In the genomic region with DNA sequence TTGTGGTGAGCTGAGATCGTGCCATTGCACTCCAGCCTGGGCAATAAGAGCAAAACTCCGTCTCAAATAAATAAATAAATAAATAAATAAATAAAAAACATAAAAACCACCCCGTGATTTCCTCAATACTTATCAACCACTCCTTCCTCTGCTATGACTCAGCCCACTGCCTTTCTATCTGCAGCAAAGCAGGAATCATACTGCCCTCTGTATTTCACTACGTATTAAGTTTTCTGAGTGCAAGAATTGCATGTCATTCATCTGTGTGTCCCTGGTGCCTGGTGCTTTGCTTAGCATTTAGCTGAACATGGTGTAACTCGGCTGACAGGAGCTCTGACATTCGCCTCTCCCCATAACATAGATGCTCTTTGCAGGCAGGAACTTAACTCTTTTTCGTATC, we compare ENCODE assay signal across 19 cellular contexts.
"Had no signal": no experiment of that assay in that cellular context is flagged by ENCODE, and none has a peak within 500 bp of the region (broad histone marks: within the 10 kb centered on the region; RNA-seq: fewer than 3 reads in every experiment).

No MANE protein-coding gene starts in this region.

- H3K9me3 ChIP-seq: colonic mucosa, SK-N-SH, upper lobe of left lung had no signal

- H3K4me1 ChIP-seq: colonic mucosa had no signal

- ATAC-seq: activated T-cell treated with anti-CD3 and anti-CD28 coated beads, Interleukin-2, amount 50 U/mL, for 72 hours; left colon; stimulated activated naive CD8-positive, alpha-beta T cell treated with anti-CD3 and anti-CD28 coated beads, Interleukin-15, Interleukin-2, amounts not matched to agents 100 U/mL and 50 U/mL, for 24 hours had no signal

- H3K4me3 ChIP-seq: colonic mucosa, upper lobe of left lung had no signal

- DNase-seq: activated CD4-positive, alpha-beta memory T cell treated with anti-CD3 and anti-CD28 coated beads for 36 hours; activated CD4-positive, alpha-beta T cell treated with anti-CD3 and anti-CD28 coated beads for 1 hour; activated gamma-delta T cell treated with Interleukin-2 at 50 U/mL for 16 hours; activated naive CD8-positive, alpha-beta T cell treated with anti-CD3 and anti-CD28 coated beads, Interleukin-2, amount 10 ng/mL, durations not matched to agents 7 days and 5 days; activated T-cell treated with anti-CD3 and anti-CD28 coated beads, Interleukin-2, amount 50 U/mL, for 72 hours; aorta; colonic mucosa; effector CD4-positive, alpha-beta T cell; foreskin fibroblast; glutamatergic neuron; immature natural killer cell; left colon; nephron progenitor cell; SK-N-SH; stimulated activated CD4-positive, alpha-beta T cell treated with anti-CD3 and anti-CD28 coated beads, Interleukin-2, amount 100 ng/mL, for 48 hours; stimulated activated CD8-positive, alpha-beta memory T cell treated with anti-CD3 and anti-CD28 coated beads, Interleukin-4, amount 100 ng/mL, for 48 hours; stimulated activated naive CD8-positive, alpha-beta T cell treated with anti-CD3 and anti-CD28 coated beads, Interleukin-15, Interleukin-2, amounts not matched to agents 100 U/mL and 50 U/mL, for 24 hours; upper lobe of left lung had no signal

- H3K27ac ChIP-seq: colonic mucosa had no signal

- H3K27me3 ChIP-seq: colonic mucosa, upper lobe of left lung had no signal

- FAIRE-seq: bronchial epithelial cell had no signal
